12 cellular contexts compared by ENCODE assay signal in the genomic region with DNA sequence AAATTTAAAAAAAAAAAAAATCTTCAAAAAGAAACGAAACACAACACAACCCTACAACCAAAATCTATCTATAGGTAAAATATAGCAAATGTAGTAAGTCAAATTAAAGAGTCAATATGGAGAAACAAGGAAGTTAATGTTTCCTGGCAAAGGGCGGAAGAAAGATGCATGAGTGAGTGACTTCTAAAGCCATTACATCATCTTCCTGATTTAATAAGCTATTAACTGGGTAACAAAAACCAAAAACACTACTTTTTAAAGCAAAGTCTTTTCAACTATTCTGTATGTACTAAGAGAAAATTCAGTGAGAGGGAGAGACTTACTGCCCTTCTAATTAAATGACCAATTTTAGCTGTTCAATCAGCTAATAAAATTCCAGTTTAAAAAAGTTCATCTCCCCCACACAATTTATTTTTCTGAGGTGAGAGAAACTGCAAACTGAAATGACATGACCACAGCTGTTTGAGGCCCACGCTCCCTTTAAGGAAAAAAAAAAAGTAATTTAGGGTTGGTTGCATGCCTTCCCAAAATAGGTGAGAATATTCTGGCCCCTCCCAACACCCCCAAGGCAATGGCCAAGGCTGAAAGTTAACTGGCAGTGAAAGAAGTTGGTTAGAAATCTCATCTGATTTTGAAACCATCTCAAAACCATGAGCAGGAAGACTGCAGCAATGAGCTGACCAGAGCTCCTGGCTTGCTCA. TPM values are rescaled to one million over a fixed set of nuclear protein-coding genes. Genes with fewer than 3 reads are reported as not detected.
DNase-seq lines count a peak whose midpoint lies in the region; ATAC-seq and TF ChIP-seq lines count a peak whose summit lies in the region.
"Had no signal": no experiment of that assay in that cellular context is flagged by ENCODE, and none has a peak within 500 bp of the region (broad histone marks: within the 10 kb centered on the region; RNA-seq: fewer than 3 reads in every experiment).

No MANE protein-coding gene starts in this region.

- no peaks in the 10 kb centered on the region for H3K27me3 Mint-ChIP-seq in CD8-positive, alpha-beta T cell (ENCODE audit: low read depth)
- H3K27me3 Mint-ChIP-seq in activated CD8-positive, alpha-beta T cell treated with anti-CD3 and anti-CD28 coated beads, Interleukin-2, amount 10 ng/mL, durations not matched to agents 7 days and 5 days (ENCODE audit: low read depth) = no peaks in the 10 kb centered on the region
- H3K27me3 Mint-ChIP-seq in naive thymus-derived CD8-positive, alpha-beta T cell = no peaks in the 10 kb centered on the region

- no peak overlapping the region for H3K4me3 ChIP-seq in CD8-positive, alpha-beta T cell (ENCODE audit: low read depth, low read length)
- H3K4me3 ChIP-seq: right lobe of liver had no signal

- H3K4me3 Mint-ChIP-seq in CD8-positive, alpha-beta T cell = peak overlapping the region; percentile 50
- peak overlapping the region; percentile 44 for H3K4me3 Mint-ChIP-seq in activated CD8-positive, alpha-beta T cell treated with anti-CD3 and anti-CD28 coated beads, Interleukin-2, amount 10 ng/mL, durations not matched to agents 7 days and 5 days
- peak overlapping the region; percentile 44 to 95 (median 71) for H3K4me3 Mint-ChIP-seq in naive thymus-derived CD8-positive, alpha-beta T cell

- no peak for ATAC-seq in CD8-positive, alpha-beta T cell
- peak; percentile 48 for ATAC-seq in GM21786 (IDR thresholded peaks at IDR 0.05; ENCODE audit: unreplicated experiment)
- ATAC-seq in activated CD8-positive, alpha-beta T cell treated with anti-CD3 and anti-CD28 coated beads, Interleukin-2, amount 10 ng/mL, durations not matched to agents 7 days and 5 days = no peak
- no peak for ATAC-seq in naive thymus-derived CD8-positive, alpha-beta T cell
- ATAC-seq in HG03521 (IDR thresholded peaks at IDR 0.05; ENCODE audit: unreplicated experiment) = no peak
- ATAC-seq in HG03097 (IDR thresholded peaks at IDR 0.05; ENCODE audit: low FRiP score, unreplicated experiment) = no peak

- TF ChIP-seq CTCF in CD8-positive, alpha-beta T cell (IDR thresholded peaks at IDR 0.05) = no peak

- POLR2A ChIA-PET in CD8-positive, alpha-beta T cell (lab: Charles Lee) = interaction anchor here (0.6 to 10.2 kb wide), 7 partner anchors 10 to 103 kb away, joined by 3 to 263 read pairs (median 4); a partner anchor contains a TSS
- POLR2A ChIA-PET in activated CD8-positive, alpha-beta T cell treated with anti-CD3 and anti-CD28 coated beads, Interleukin-2, amount 10 ng/mL, durations not matched to agents 7 days and 5 days (lab: Charles Lee) = interaction anchor here (0.6 to 2.0 kb wide), 7 partner anchors 9 to 88 kb away, joined by 3 to 16 read pairs (median 6); a partner anchor contains a TSS
- POLR2A ChIA-PET in naive thymus-derived CD8-positive, alpha-beta T cell (lab: Charles Lee) = interaction anchor here (0.7 to 45.2 kb wide), 7 partner anchors 2 to 1833 kb away, joined by 3 to 2320 read pairs (median 5); a partner anchor contains a TSS

- H3K9me3 ChIP-seq in CD8-positive, alpha-beta T cell (ENCODE audit: low read length) = no peaks in the 10 kb centered on the region
- H3K9me3 ChIP-seq: right lobe of liver had no signal

- H3K27ac ChIP-seq in CD8-positive, alpha-beta T cell (ENCODE audit: low read depth, low read length) = no peak overlapping the region

- H3K9me3 Mint-ChIP-seq in CD8-positive, alpha-beta T cell = no peaks in the 10 kb centered on the region
- H3K9me3 Mint-ChIP-seq in activated CD8-positive, alpha-beta T cell treated with anti-CD3 and anti-CD28 coated beads, Interleukin-2, amount 10 ng/mL, durations not matched to agents 7 days and 5 days (ENCODE audit: insufficient read depth) = no peaks in the 10 kb centered on the region
- no peaks in the 10 kb centered on the region for H3K9me3 Mint-ChIP-seq in naive thymus-derived CD8-positive, alpha-beta T cell

- H3K36me3 Mint-ChIP-seq in CD8-positive, alpha-beta T cell = peaks cover 98% of the 10 kb centered on the region
- H3K36me3 Mint-ChIP-seq in activated CD8-positive, alpha-beta T cell treated with anti-CD3 and anti-CD28 coated beads, Interleukin-2, amount 10 ng/mL, durations not matched to agents 7 days and 5 days (ENCODE audit: low read depth) = peaks cover 98% of the 10 kb centered on the region
- peaks cover 40 to 98% (median 77%) of the 10 kb centered on the region in 3 donors for H3K36me3 Mint-ChIP-seq in naive thymus-derived CD8-positive, alpha-beta T cell

- H3K4me1 ChIP-seq in CD8-positive, alpha-beta T cell (ENCODE audit: insufficient read depth, low read length) = peaks cover 95% of the 10 kb centered on the region

- intact Hi-C loops in CD8-positive, alpha-beta T cell (cut with DNase I, micrococcal nuclease) = loop anchor here (10.0 kb wide), 2 partner anchors 342 to 652 kb away; a partner anchor contains a TSS

- H3K27me3 ChIP-seq in CD8-positive, alpha-beta T cell (ENCODE audit: insufficient read depth, low read length) = no peaks in the 10 kb centered on the region
- H3K27me3 ChIP-seq: right lobe of liver had no signal

- H3K36me3 ChIP-seq in CD8-positive, alpha-beta T cell (ENCODE audit: insufficient read depth, low read length) = peaks cover 95% of the 10 kb centered on the region

- CTCF ChIA-PET in CD8-positive, alpha-beta T cell (lab: Charles Lee) = interaction anchor here (0.6 to 19.3 kb wide), 7 partner anchors 7 to 1997 kb away, joined by 3 to 474 read pairs (median 7); a partner anchor contains a TSS
- CTCF ChIA-PET in activated CD8-positive, alpha-beta T cell treated with anti-CD3 and anti-CD28 coated beads, Interleukin-2, amount 10 ng/mL, durations not matched to agents 7 days and 5 days (lab: Charles Lee) = interaction anchor here (1.0 to 12.2 kb wide), 7 partner anchors 9 to 84 kb away, joined by 3 to 149 read pairs (median 4); a partner anchor contains a TSS

- H3K4me1 Mint-ChIP-seq in CD8-positive, alpha-beta T cell (ENCODE audit: low read depth) = peaks cover 92% of the 10 kb centered on the region
- peaks cover 93% of the 10 kb centered on the region for H3K4me1 Mint-ChIP-seq in activated CD8-positive, alpha-beta T cell treated with anti-CD3 and anti-CD28 coated beads, Interleukin-2, amount 10 ng/mL, durations not matched to agents 7 days and 5 days (ENCODE audit: low read depth)
- peaks cover 42 to 98% (median 95%) of the 10 kb centered on the region in 4 donors for H3K4me1 Mint-ChIP-seq in naive thymus-derived CD8-positive, alpha-beta T cell

- DNase-seq in CD8-positive, alpha-beta T cell = no peak
- DNase-seq in activated CD8-positive, alpha-beta T cell treated with anti-CD3 and anti-CD28 coated beads, Interleukin-2, amount 10 ng/mL, durations not matched to agents 7 days and 5 days = no peak
- no peak for DNase-seq in naive thymus-derived CD8-positive, alpha-beta T cell
- DNase-seq in D341Med (ENCODE audit: low spot score) = no peak
- DNase-seq in NCI-H2171 treated with DMSO at 0.1 percent for 48 hours (lab: John Stamatoyannopoulos, UW) = no peak
- DNase-seq: DND-41, IMR-90, NCI-H69, right lobe of liver had no signal

- H3K27ac Mint-ChIP-seq in CD8-positive, alpha-beta T cell = peak overlapping the region; percentile 66
- peak overlapping the region; percentile 66 for H3K27ac Mint-ChIP-seq in activated CD8-positive, alpha-beta T cell treated with anti-CD3 and anti-CD28 coated beads, Interleukin-2, amount 10 ng/mL, durations not matched to agents 7 days and 5 days
- H3K27ac Mint-ChIP-seq in naive thymus-derived CD8-positive, alpha-beta T cell = peak overlapping the region; percentile 40 to 91 (median 84)

RNA-seq across cellular contexts. Expression of a gene that starts 5.9 kb away (rescaled TPM):
- 1,000 to 10,000 TPM; 1,574 to 1,625 TPM for total RNA-seq in CD8-positive, alpha-beta T cell
- total RNA-seq in activated CD8-positive, alpha-beta T cell treated with anti-CD3 and anti-CD28 coated beads, Interleukin-2, amount 10 ng/mL, durations not matched to agents 7 days and 5 days = 100 to 1,000 TPM; 421 to 423 TPM
- total RNA-seq in naive thymus-derived CD8-positive, alpha-beta T cell = 1,000 to 10,000 TPM; 1,030 to 1,057 TPM
- polyA plus RNA-seq in naive thymus-derived CD8-positive, alpha-beta T cell = 100 to 1,000 TPM in 1 of 3 donors, 10 to 100 TPM in 2; 87.0 to 138 (median 96.6) TPM

RNA-seq across cellular contexts. Expression of a gene that starts 12.7 kb away (rescaled TPM):
- 1 to 10 TPM; 4.7 to 5.5 TPM for total RNA-seq in CD8-positive, alpha-beta T cell
- 1 to 10 TPM; 2.9 to 4.7 TPM for total RNA-seq in activated CD8-positive, alpha-beta T cell treated with anti-CD3 and anti-CD28 coated beads, Interleukin-2, amount 10 ng/mL, durations not matched to agents 7 days and 5 days
- 10 to 100 TPM; 13.0 to 18.4 TPM for total RNA-seq in naive thymus-derived CD8-positive, alpha-beta T cell
- polyA plus RNA-seq in naive thymus-derived CD8-positive, alpha-beta T cell = under 1 TPM; 0.09 to 0.50 (median 0.49) TPM

RNA-seq across cellular contexts. Expression of a gene that starts 28.5 kb away (rescaled TPM):
- 100 to 1,000 TPM; 468 to 472 TPM for total RNA-seq in CD8-positive, alpha-beta T cell
- total RNA-seq in activated CD8-positive, alpha-beta T cell treated with anti-CD3 and anti-CD28 coated beads, Interleukin-2, amount 10 ng/mL, durations not matched to agents 7 days and 5 days = 100 to 1,000 TPM; 101 to 115 TPM
- 100 to 1,000 TPM; 679 to 682 TPM for total RNA-seq in naive thymus-derived CD8-positive, alpha-beta T cell
- polyA plus RNA-seq in naive thymus-derived CD8-positive, alpha-beta T cell = 100 to 1,000 TPM; 168 to 253 (median 185) TPM
- total RNA-seq: IMR-90 had no signal

RNA-seq across cellular contexts. Expression of a gene that starts 30.5 kb away (rescaled TPM):
- 10 to 100 TPM; 56.2 to 60.1 TPM for total RNA-seq in CD8-positive, alpha-beta T cell
- total RNA-seq in activated CD8-positive, alpha-beta T cell treated with anti-CD3 and anti-CD28 coated beads, Interleukin-2, amount 10 ng/mL, durations not matched to agents 7 days and 5 days = 10 to 100 TPM; 84.2 to 90.2 TPM
- total RNA-seq in naive thymus-derived CD8-positive, alpha-beta T cell = 100 to 1,000 TPM; 128 to 135 TPM
- 10 to 100 TPM; 26.6 to 55.5 (median 30.3) TPM for polyA plus RNA-seq in naive thymus-derived CD8-positive, alpha-beta T cell

RNA-seq across cellular contexts. Expression of a gene that starts 37.9 kb away (rescaled TPM):
- total RNA-seq in CD8-positive, alpha-beta T cell = 10 to 100 TPM; 17.6 to 19.1 TPM
- total RNA-seq in activated CD8-positive, alpha-beta T cell treated with anti-CD3 and anti-CD28 coated beads, Interleukin-2, amount 10 ng/mL, durations not matched to agents 7 days and 5 days = 10 to 100 TPM; 32.9 to 34.0 TPM
- total RNA-seq in naive thymus-derived CD8-positive, alpha-beta T cell = 10 to 100 TPM; 50.7 to 54.1 TPM
- 10 to 100 TPM; 22.1 to 57.4 (median 36.1) TPM for polyA plus RNA-seq in naive thymus-derived CD8-positive, alpha-beta T cell

Comparison
In these comparisons a context has a peak if more than half of its experiments do, and no peak if none do; other contexts are left out.
1. RNA of a gene that starts 28.5 kb away (total RNA-seq): 679 to 682 TPM in naive thymus-derived CD8-positive, alpha-beta T cell and 468 to 472 TPM in CD8-positive, alpha-beta T cell; 101 to 115 TPM in activated CD8-positive, alpha-beta T cell treated with anti-CD3 and anti-CD28 coated beads, Interleukin-2, amount 10 ng/mL, durations not matched to agents 7 days and 5 days; every median in the first group is over 4 times any median in the second.
2. Peak in every context shown above with its lines, with median percentiles within 50 percentile points of each other: H3K27ac Mint-ChIP-seq and H3K4me3 Mint-ChIP-seq.